11 cellular contexts compared by ENCODE assay signal in genomic region chr12:51980809-51981127, GRCh38. TPM values are rescaled to one million over a fixed set of nuclear protein-coding genes. Genes with fewer than 3 reads are reported as not detected.
DNase-seq lines count a peak whose midpoint lies in the region; ATAC-seq, FAIRE-seq and TF ChIP-seq lines count a peak whose summit lies in the region.
"Had no signal": no experiment of that assay in that cellular context is flagged by ENCODE, and none has a peak within 500 bp of the region (broad histone marks: within the 10 kb centered on the region; RNA-seq: fewer than 3 reads in every experiment).

No MANE protein-coding gene starts in this region.

- H3K27me3 ChIP-seq in BLaER1 treated with 17β-estradiol and CSF1 and Interleukin-3, amounts not matched to agents 10 nM and 100 nM: no peaks in the 10 kb centered on the region
- no peaks in the 10 kb centered on the region for H3K27me3 ChIP-seq in NT2/D1 (ENCODE audit: insufficient read depth, insufficient read length)
- no peaks in the 10 kb centered on the region for H3K27me3 ChIP-seq in endodermal cell (ENCODE audit: control insufficient read depth, insufficient read depth, low read length, poor library complexity, severe bottlenecking)

- no peak for TF ChIP-seq EP300 in A549 (IDR thresholded peaks at IDR 0.05)

- no peaks in the 10 kb centered on the region for H3K27me3 Mint-ChIP-seq in endodermal cell (ENCODE audit: insufficient read depth)
- H3K27me3 Mint-ChIP-seq: CD4-positive, alpha-beta T cell had no signal

- no peak for DNase-seq in A549 (ENCODE audit: low read depth in 1 of 2, low spot score in 1 of 2)
- no peak for DNase-seq in NT2/D1 (ENCODE audit: low read depth, low spot score)
- no peak for DNase-seq in endodermal cell
- no peak for DNase-seq in NCI-H69 (lab: John Stamatoyannopoulos, UW)
- no peak for DNase-seq in NCI-H1105 treated with DMSO at 0.1 percent for 48 hours (lab: John Stamatoyannopoulos, UW)
- DNase-seq in KG1 (lab: John Stamatoyannopoulos, UW): no peak
- DNase-seq: SIG-M5 had no signal

- no peak overlapping the region for H3K27ac ChIP-seq in A549
- peak overlapping the region in 8 of 11 experiments; percentile 48 to 73 (median 60); a peak in 17 of 22 replicates for H3K27ac ChIP-seq in BLaER1 treated with 17β-estradiol and CSF1 and Interleukin-3, amounts not matched to agents 10 nM and 100 nM
- H3K27ac ChIP-seq in endodermal cell (ENCODE audit: low read depth, low read length): no peak overlapping the region

- peak overlapping the region in 8 of 11 experiments; percentile 21 to 60 (median 50); a peak in 14 of 22 replicates for H3K9ac ChIP-seq in BLaER1 treated with 17β-estradiol and CSF1 and Interleukin-3, amounts not matched to agents 10 nM and 100 nM
- H3K9ac ChIP-seq in NT2/D1 (ENCODE audit: insufficient read length, low read depth): peak overlapping the region; percentile 21
- no peak overlapping the region for H3K9ac ChIP-seq in endodermal cell (ENCODE audit: extremely low read depth, low read length, poor library complexity, severe bottlenecking)

- peaks cover 21% of the 10 kb centered on the region for H3K4me1 Mint-ChIP-seq in endodermal cell

- no peaks in the 10 kb centered on the region for H3K9me3 Mint-ChIP-seq in endodermal cell
- H3K9me3 Mint-ChIP-seq: CD4-positive, alpha-beta T cell; HFFc6 had no signal

- WGBS in A549 (ENCODE audit: missing lambda C conversion rate): 73% methylated on average over 10 of the region's 10 CpGs
- 90 to 94% methylated on average over 6 to 10 of the region's 10 CpGs for WGBS in endodermal cell (ENCODE audit: insufficient coverage in 1 of 2, insufficient read length in 1 of 2), 2 experiments

- H3K4me2 ChIP-seq in A549: no peak overlapping the region
- peak overlapping the region; percentile 20 to 98 (median 62); a peak in 21 of 22 replicates for H3K4me2 ChIP-seq in BLaER1 treated with 17β-estradiol and CSF1 and Interleukin-3, amounts not matched to agents 10 nM and 100 nM

- H3K4me1 ChIP-seq in A549: peaks cover 24% of the 10 kb centered on the region
- H3K4me1 ChIP-seq in BLaER1 treated with 17β-estradiol and CSF1 and Interleukin-3, amounts not matched to agents 10 nM and 100 nM: peaks cover 40 to 57% (median 52%) of the 10 kb centered on the region in 10 experiments
- no peaks in the 10 kb centered on the region for H3K4me1 ChIP-seq in NT2/D1 (ENCODE audit: insufficient read depth, insufficient read length)
- peaks cover 11% of the 10 kb centered on the region for H3K4me1 ChIP-seq in endodermal cell (ENCODE audit: control insufficient read depth, insufficient read depth, low read length)

- FAIRE-seq in A549 (lab: Jason Lieb, UNC): no peak

- H3K9me3 ChIP-seq in A549 (no peaks in the 10 kb centered on the region), NT2/D1 (ENCODE audit: insufficient read depth, low read length) (no peaks in the 10 kb centered on the region), endodermal cell (ENCODE audit: control insufficient read depth, low read length) (no peaks in the 10 kb centered on the region)
- no peaks in the 10 kb centered on the region for H3K9me3 ChIP-seq in BLaER1 treated with 17β-estradiol and CSF1 and Interleukin-3, amounts not matched to agents 10 nM and 100 nM (replicated peaks in 1 of 11)

- no peak for TF ChIP-seq POLR2A in A549 (IDR thresholded peaks at IDR 0.05; ENCODE audit: low read length)

- TF ChIP-seq CTCF in A549 (IDR thresholded peaks at IDR 0.05) (no peak), endodermal cell (conservative IDR thresholded peaks at IDR 0.05) (no peak)

- H3K4me3 ChIP-seq in A549: no peak overlapping the region
- no peak overlapping the region for H3K4me3 ChIP-seq in BLaER1 treated with 17β-estradiol and CSF1 and Interleukin-3, amounts not matched to agents 10 nM and 100 nM
- H3K4me3 ChIP-seq in NT2/D1 (ENCODE audit: insufficient read length, low read depth): no peak overlapping the region
- H3K4me3 ChIP-seq in endodermal cell (ENCODE audit: low read length): no peak overlapping the region

- H3K36me3 Mint-ChIP-seq in endodermal cell (ENCODE audit: low read depth): peaks cover 78% of the 10 kb centered on the region

- H4K20me1 ChIP-seq in BLaER1 treated with 17β-estradiol and CSF1 and Interleukin-3, amounts not matched to agents 10 nM and 100 nM: peaks cover 0 to 48% (median 0%) of the 10 kb centered on the region in 11 experiments; a peak in 7 of 22 replicates

- TF ChIP-seq RAD21 in A549 (conservative IDR thresholded peaks at IDR 0.05 in 1 of 2, IDR thresholded peaks at IDR 0.05 in 1 of 2): no peak

- peaks cover 90 to 96% (median 94%) of the 10 kb centered on the region in 11 experiments for H3K36me3 ChIP-seq in BLaER1 treated with 17β-estradiol and CSF1 and Interleukin-3, amounts not matched to agents 10 nM and 100 nM
- H3K36me3 ChIP-seq in NT2/D1 (ENCODE audit: insufficient read depth, insufficient read length, low read length): peaks cover 71% of the 10 kb centered on the region
- peaks cover 83% of the 10 kb centered on the region for H3K36me3 ChIP-seq in endodermal cell (ENCODE audit: control insufficient read depth, insufficient read depth, low read length)

- no peak overlapping the region for H3K4me3 Mint-ChIP-seq in endodermal cell
- H3K4me3 Mint-ChIP-seq: CD4-positive, alpha-beta T cell had no signal

- POLR2A ChIA-PET in A549 (lab: Yijun Ruan, JAX): no interaction called here

- no peak for ATAC-seq in A549

- H3K27ac Mint-ChIP-seq in endodermal cell: peak overlapping the region; percentile 21
- H3K27ac Mint-ChIP-seq: CD4-positive, alpha-beta T cell had no signal

- CTCF ChIA-PET in A549 (lab: Yijun Ruan, JAX): interaction anchor here (0.7 to 34.6 kb wide), 22 partner anchors 10 to 136 kb away, joined by 3 to 1544 read pairs (median 4); partner anchors contain the start of genes ACVRL1 and TAMALIN

TF ChIP-seq in A549, 52 proteins besides CTCF, POLR2A, EP300 and RAD21:
- peak; percentile 73 for TF ChIP-seq MAFK (IDR thresholded peaks at IDR 0.05; ENCODE audit: partially characterized antibody)
- TF ChIP-seq, protein P1, sequence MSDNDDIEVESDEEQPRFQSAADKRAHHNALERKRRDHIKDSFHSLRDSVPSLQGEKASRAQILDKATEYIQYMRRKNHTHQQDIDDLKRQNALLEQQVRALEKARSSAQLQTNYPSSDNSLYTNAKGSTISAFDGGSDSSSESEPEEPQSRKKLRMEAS (IDR thresholded peaks at IDR 0.05): no peak
- TF ChIP-seq ZC3H11A (IDR thresholded peaks at IDR 0.05): no peak
- no peak for TF ChIP-seq FOSB (CRISPR knock-in tag; IDR thresholded peaks at IDR 0.05)

RNA-seq across cellular contexts. Expression of gene TAMALIN, which starts 26.0 kb away (rescaled TPM):
- 0.22 and 0.35 TPM in 2 replicates for polyA plus RNA-seq in A549 (2011; rRNA removed)
- 0.44 and 0.53 TPM in 2 replicates for polyA plus RNA-seq in A549 (2012; cell fraction: cytosol; rRNA removed)
- polyA plus RNA-seq in A549 (2012; cell fraction: nucleus; rRNA removed): 1.4 and 3.1 TPM in 2 replicates
- 0.16 to 0.30 TPM (median 0.29 TPM) in 3 replicates for polyA plus RNA-seq in A549 (2017; fragmentation: RNase III; extraction: RNeasy Plus Mini Kit Qiagen cat#74134 plus additional on column Dnase treatment)
- polyA minus RNA-seq in A549 (2011; rRNA and poly(A)+ RNA removed): 0.44 and 0.62 TPM in 2 replicates
- total RNA-seq in endodermal cell: 1 to 10 TPM; 4.4 to 9.1 TPM
- polyA plus RNA-seq in endodermal cell (2013, experiment 1 of 2): 16.3 TPM
- 13.2 TPM for polyA plus RNA-seq in endodermal cell (2013, experiment 2 of 2)
- total RNA-seq: NCI-H460 had no signal

RNA-seq across cellular contexts. Expression of gene ACVR1B, which starts 29.3 kb away (rescaled TPM):
- polyA plus RNA-seq in A549 (2011; rRNA removed) (18.4 and 20.1 TPM in 2 replicates), A549 (2017; fragmentation: RNase III; extraction: RNeasy Plus Mini Kit Qiagen cat#74134 plus additional on column Dnase treatment) (13.2 to 15.2 TPM (median 14.6 TPM) in 3 replicates)
- 12.9 and 16.6 TPM in 2 replicates for polyA plus RNA-seq in A549 (2012; cell fraction: cytosol; rRNA removed)
- 16.8 and 19.9 TPM in 2 replicates for polyA plus RNA-seq in A549 (2012; cell fraction: nucleus; rRNA removed)
- polyA minus RNA-seq in A549 (2011; rRNA and poly(A)+ RNA removed): 20.2 and 24.6 TPM in 2 replicates
- total RNA-seq in endodermal cell: 10 to 100 TPM; 48.6 to 59.3 TPM
- polyA plus RNA-seq in endodermal cell (2013, experiment 1 of 2): 33.5 TPM
- polyA plus RNA-seq in endodermal cell (2013, experiment 2 of 2): 28.8 TPM

Comparison
In these comparisons a context has a peak if more than half of its experiments do, and no peak if none do; other contexts are left out.
1. H3K27ac ChIP-seq: peak in BLaER1 treated with 17β-estradiol and CSF1 and Interleukin-3, amounts not matched to agents 10 nM and 100 nM (8 of 11); none in A549 (0 of 2) and endodermal cell (single experiment).